1 cellular context compared by ENCODE assay signal in the genomic region with DNA sequence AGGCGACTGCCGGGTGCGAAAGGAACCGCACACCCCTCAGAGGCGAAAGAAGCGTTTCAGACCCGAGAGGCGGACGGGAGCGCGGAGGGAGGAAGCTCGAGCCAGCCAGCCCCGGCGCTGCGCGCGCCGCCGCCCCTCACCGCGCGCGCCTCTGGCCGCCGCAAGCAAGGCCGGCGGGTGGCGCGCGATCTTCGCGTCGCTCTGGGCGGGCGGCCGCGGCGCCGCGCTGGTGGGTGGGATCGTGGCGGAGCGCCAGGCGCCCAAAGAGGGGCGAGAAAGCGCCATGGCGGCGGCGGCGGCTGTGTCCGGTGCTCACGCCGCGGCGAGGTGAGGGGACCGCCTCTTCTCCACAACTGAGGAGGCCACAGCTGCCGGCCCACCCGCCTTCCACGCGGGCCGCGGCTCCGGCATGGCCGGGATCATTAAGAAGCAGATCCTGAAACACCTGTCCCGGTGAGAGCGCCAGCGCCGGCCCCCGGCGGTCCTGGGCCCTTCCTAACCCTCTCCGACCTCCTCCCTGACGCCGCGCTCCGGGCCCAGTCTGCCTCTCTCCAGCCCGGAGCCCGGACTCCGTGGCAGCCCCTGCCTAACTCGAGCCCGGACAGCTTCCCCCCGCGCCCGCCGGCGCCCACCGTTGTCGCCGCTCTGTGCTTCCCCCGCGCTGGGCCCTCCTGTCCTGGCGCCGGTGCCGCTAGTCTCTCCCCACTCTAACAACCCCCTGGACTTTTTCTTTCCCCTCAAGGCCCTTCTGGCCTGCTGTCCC.
TF ChIP-seq lines count a peak whose summit lies in the region.

BLTP3A (plus strand) TSS at position 242 of the 763 bp plus-strand sequence; CDS start at position 410, 168 bp downstream.

TF ChIP-seq in K562, 482 proteins besides CTCF, POLR2A, EP300 and RAD21 (continued from another document and continues in another):
- TF ChIP-seq, protein P1, sequence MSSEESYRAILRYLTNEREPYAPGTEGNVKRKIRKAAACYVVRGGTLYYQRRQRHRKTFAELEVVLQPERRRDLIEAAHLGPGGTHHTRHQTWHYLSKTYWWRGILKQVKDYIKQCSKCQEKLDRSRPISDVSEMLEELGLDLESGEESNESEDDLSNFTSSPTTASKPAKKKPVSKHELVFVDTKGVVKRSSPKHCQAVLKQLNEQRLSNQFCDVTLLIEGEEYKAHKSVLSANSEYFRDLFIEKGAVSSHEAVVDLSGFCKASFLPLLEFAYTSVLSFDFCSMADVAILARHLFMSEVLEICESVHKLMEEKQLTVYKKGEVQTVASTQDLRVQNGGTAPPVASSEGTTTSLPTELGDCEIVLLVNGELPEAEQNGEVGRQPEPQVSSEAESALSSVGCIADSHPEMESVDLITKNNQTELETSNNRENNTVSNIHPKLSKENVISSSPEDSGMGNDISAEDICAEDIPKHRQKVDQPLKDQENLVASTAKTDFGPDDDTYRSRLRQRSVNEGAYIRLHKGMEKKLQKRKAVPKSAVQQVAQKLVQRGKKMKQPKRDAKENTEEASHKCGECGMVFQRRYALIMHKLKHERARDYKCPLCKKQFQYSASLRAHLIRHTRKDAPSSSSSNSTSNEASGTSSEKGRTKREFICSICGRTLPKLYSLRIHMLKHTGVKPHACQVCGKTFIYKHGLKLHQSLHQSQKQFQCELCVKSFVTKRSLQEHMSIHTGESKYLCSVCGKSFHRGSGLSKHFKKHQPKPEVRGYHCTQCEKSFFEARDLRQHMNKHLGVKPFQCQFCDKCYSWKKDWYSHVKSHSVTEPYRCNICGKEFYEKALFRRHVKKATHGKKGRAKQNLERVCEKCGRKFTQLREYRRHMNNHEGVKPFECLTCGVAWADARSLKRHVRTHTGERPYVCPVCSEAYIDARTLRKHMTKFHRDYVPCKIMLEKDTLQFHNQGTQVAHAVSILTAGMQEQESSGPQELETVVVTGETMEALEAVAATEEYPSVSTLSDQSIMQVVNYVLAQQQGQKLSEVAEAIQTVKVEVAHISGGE (CRISPR knock-in tag; IDR thresholded peaks at IDR 0.05): peak in 1 of 3 experiments; percentile 64; a peak in 1 of 6 replicates
- TF ChIP-seq, protein P2, sequence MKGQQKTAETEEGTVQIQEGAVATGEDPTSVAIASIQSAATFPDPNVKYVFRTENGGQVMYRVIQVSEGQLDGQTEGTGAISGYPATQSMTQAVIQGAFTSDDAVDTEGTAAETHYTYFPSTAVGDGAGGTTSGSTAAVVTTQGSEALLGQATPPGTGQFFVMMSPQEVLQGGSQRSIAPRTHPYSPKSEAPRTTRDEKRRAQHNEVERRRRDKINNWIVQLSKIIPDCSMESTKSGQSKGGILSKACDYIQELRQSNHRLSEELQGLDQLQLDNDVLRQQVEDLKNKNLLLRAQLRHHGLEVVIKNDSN (CRISPR knock-in tag; IDR thresholded peaks at IDR 0.05): no peak; the same call in 1 of the 2 replicates
- TF ChIP-seq, protein P3, sequence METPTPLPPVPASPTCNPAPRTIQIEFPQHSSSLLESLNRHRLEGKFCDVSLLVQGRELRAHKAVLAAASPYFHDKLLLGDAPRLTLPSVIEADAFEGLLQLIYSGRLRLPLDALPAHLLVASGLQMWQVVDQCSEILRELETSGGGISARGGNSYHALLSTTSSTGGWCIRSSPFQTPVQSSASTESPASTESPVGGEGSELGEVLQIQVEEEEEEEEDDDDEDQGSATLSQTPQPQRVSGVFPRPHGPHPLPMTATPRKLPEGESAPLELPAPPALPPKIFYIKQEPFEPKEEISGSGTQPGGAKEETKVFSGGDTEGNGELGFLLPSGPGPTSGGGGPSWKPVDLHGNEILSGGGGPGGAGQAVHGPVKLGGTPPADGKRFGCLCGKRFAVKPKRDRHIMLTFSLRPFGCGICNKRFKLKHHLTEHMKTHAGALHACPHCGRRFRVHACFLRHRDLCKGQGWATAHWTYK (CRISPR knock-in tag; IDR thresholded peaks at IDR 0.05): no peak; the same call in 1 of the 2 replicates
- TF ChIP-seq TAF1 (IDR thresholded peaks at IDR 0.05; ENCODE audit: control insufficient read depth, extremely low read depth, insufficient read depth, low read length, severe bottlenecking) (peak; percentile 84), PPARD (CRISPR knock-in tag; IDR thresholded peaks at IDR 0.05) (no peak), MXI1 (IDR thresholded peaks at IDR 0.05; ENCODE audit: low read depth, low read length) (0 out of 2 replicates have a peak, but pooled peaks have one; percentile 13), ZNF239 (CRISPR knock-in tag; IDR thresholded peaks at IDR 0.05) (no peak), ZZZ3 (IDR thresholded peaks at IDR 0.05) (no peak), ZNF740 (CRISPR knock-in tag; IDR thresholded peaks at IDR 0.05) (0 out of 2 replicates have a peak, but pooled peaks have one; percentile 13), ZNF740 (tag; IDR thresholded peaks at IDR 0.05) (no peak), PML (IDR thresholded peaks at IDR 0.05; ENCODE audit: low read length) (peak; percentile 70; the same call in 1 of the 2 replicates), ZFX (CRISPR knock-in tag; IDR thresholded peaks at IDR 0.05) (peak; percentile 95), ZNF12 (CRISPR knock-in tag; IDR thresholded peaks at IDR 0.05) (no peak), MLX (CRISPR knock-in tag; conservative IDR thresholded peaks at IDR 0.05) (0 out of 4 replicates have a peak, but pooled peaks of 1 of the 2 experiments have one; percentile 63), ZNF668 (CRISPR knock-in tag; IDR thresholded peaks at IDR 0.05) (no peak), SMC3 (conservative IDR thresholded peaks at IDR 0.05; ENCODE audit: insufficient read depth, low read depth, low read length) (no peak), PRMT5 (CRISPR knock-in tag; IDR thresholded peaks at IDR 0.05) (0 out of 2 replicates have a peak, but pooled peaks have one; percentile 55), ILK (tag; IDR thresholded peaks at IDR 0.05; ENCODE audit: borderline replicate concordance, low read depth) (no peak), ZBTB43 (CRISPR knock-in tag; IDR thresholded peaks at IDR 0.05) (0 out of 2 replicates have a peak, but pooled peaks have one; percentile 76), CHD1 (IDR thresholded peaks at IDR 0.05; ENCODE audit: low read length) (peak; percentile 80), ZNF511 (CRISPR knock-in tag; IDR thresholded peaks at IDR 0.05) (0 out of 2 replicates have a peak, but pooled peaks have one; percentile 67), ZFPM2 (CRISPR knock-in tag; IDR thresholded peaks at IDR 0.05) (peak; percentile 50; the same call in 1 of the 2 replicates), ZNF766 (CRISPR knock-in tag; conservative IDR thresholded peaks at IDR 0.05) (peak; percentile 79; the same call in 1 of the 2 replicates), NONO (IDR thresholded peaks at IDR 0.05; ENCODE audit: low read depth in 2 of 2, low read length in 1 of 2) (peak; percentile 82 to 86; a peak in 3 of 4 replicates), RFX1 (IDR thresholded peaks at IDR 0.05) (no peak), PHF8 (IDR thresholded peaks at IDR 0.05; ENCODE audit: borderline replicate concordance, low read length) (peak; percentile 78; the same call in 1 of the 2 replicates), SRSF9 (IDR thresholded peaks at IDR 0.05; ENCODE audit: borderline replicate concordance, low read depth, low read length) (no peak), NCOR1 (IDR thresholded peaks at IDR 0.05) (0 out of 2 replicates have a peak, but pooled peaks have one; percentile 10), HDAC2 (IDR thresholded peaks at IDR 0.05) (no peak), FOXA3 (CRISPR knock-in tag; conservative IDR thresholded peaks at IDR 0.05 in 1 of 2, IDR thresholded peaks at IDR 0.05 in 1 of 2) (peak in 1 of 2 experiments; percentile 53; a peak in 1 of 4 replicates), FOXP1 (CRISPR knock-in tag; IDR thresholded peaks at IDR 0.05) (peak; percentile 77), ZBTB5 (IDR thresholded peaks at IDR 0.05) (no peak), ZNF316 (IDR thresholded peaks at IDR 0.05) (peak; percentile 22; the same call in 1 of the 2 replicates), IRF9 (tag; IDR thresholded peaks at IDR 0.05) (no peak), CXXC5 (CRISPR knock-in tag; IDR thresholded peaks at IDR 0.05) (peak; percentile 96), BRD9 (IDR thresholded peaks at IDR 0.05; ENCODE audit: low read depth, partially characterized antibody) (peak; percentile 35), ZBTB1 (CRISPR knock-in tag; IDR thresholded peaks at IDR 0.05; ENCODE audit: borderline replicate concordance, low read depth) (no peak), TAF9B (IDR thresholded peaks at IDR 0.05; ENCODE audit: partially characterized antibody) (peak; percentile 59), THRAP3 (IDR thresholded peaks at IDR 0.05; ENCODE audit: borderline replicate concordance) (no peak)
- TF ChIP-seq, protein P4, sequence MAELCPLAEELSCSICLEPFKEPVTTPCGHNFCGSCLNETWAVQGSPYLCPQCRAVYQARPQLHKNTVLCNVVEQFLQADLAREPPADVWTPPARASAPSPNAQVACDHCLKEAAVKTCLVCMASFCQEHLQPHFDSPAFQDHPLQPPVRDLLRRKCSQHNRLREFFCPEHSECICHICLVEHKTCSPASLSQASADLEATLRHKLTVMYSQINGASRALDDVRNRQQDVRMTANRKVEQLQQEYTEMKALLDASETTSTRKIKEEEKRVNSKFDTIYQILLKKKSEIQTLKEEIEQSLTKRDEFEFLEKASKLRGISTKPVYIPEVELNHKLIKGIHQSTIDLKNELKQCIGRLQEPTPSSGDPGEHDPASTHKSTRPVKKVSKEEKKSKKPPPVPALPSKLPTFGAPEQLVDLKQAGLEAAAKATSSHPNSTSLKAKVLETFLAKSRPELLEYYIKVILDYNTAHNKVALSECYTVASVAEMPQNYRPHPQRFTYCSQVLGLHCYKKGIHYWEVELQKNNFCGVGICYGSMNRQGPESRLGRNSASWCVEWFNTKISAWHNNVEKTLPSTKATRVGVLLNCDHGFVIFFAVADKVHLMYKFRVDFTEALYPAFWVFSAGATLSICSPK (IDR thresholded peaks at IDR 0.05; ENCODE audit: borderline replicate concordance): no peak
- TF ChIP-seq, protein P5, sequence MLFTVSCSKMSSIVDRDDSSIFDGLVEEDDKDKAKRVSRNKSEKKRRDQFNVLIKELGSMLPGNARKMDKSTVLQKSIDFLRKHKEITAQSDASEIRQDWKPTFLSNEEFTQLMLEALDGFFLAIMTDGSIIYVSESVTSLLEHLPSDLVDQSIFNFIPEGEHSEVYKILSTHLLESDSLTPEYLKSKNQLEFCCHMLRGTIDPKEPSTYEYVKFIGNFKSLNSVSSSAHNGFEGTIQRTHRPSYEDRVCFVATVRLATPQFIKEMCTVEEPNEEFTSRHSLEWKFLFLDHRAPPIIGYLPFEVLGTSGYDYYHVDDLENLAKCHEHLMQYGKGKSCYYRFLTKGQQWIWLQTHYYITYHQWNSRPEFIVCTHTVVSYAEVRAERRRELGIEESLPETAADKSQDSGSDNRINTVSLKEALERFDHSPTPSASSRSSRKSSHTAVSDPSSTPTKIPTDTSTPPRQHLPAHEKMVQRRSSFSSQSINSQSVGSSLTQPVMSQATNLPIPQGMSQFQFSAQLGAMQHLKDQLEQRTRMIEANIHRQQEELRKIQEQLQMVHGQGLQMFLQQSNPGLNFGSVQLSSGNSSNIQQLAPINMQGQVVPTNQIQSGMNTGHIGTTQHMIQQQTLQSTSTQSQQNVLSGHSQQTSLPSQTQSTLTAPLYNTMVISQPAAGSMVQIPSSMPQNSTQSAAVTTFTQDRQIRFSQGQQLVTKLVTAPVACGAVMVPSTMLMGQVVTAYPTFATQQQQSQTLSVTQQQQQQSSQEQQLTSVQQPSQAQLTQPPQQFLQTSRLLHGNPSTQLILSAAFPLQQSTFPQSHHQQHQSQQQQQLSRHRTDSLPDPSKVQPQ (CRISPR knock-in tag; IDR thresholded peaks at IDR 0.05; ENCODE audit: borderline replicate concordance): no peak
